Comparison of ENCODE assay signal across 8 cellular contexts in the genomic region with DNA sequence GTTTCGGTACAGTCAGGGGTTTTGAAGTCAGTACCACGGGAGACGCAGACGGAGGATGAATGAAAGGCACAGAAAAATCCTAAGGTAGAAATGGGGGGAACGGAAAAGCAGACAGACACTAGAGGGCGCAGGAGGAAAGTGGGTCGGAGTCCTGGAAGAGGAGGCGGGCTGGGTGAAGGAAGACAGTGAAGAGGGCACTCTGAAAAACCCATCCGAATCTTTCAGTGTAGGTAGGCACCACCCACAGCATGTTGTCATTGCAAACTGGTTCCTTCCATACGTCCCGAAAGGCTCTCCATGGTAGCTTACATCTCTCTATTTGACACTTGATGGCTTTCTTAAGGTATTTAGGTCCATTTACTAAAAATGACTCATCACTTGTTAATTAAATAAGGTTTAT. TPM values are rescaled to one million over a fixed set of nuclear protein-coding genes. Genes with fewer than 3 reads are reported as not detected.
DNase-seq lines count a peak whose midpoint lies in the region; ATAC-seq and TF ChIP-seq lines count a peak whose summit lies in the region.

No MANE protein-coding gene starts in this region.

- DNase-seq in activated gamma-delta T cell treated with Interleukin-2 at 50 U/mL for 16 hours (peak; percentile 72), activated gamma-delta T cell (lab: John Stamatoyannopoulos, UW) (no peak), NCI-H2107 treated with DMSO at 0.1 percent for 48 hours (lab: John Stamatoyannopoulos, UW; ENCODE audit: unreplicated experiment) (peak; percentile 86), UCSD-AML1 (lab: John Stamatoyannopoulos, UW; ENCODE audit: unreplicated experiment) (peak; percentile 54), body of pancreas (peak; percentile 60 to 69 (median 62)), kidney epithelial cell (ENCODE audit: low read depth) (no peak)
- DNase-seq in stimulated activated CD4-positive, alpha-beta T cell treated with anti-CD3 and anti-CD28 coated beads, Interleukin-4, amount 100 ng/mL, for 24 hours = peak; percentile 79

- WGBS in body of pancreas, 2 donors = 2 to 3% methylated on average over 11 of the region's 11 CpGs

- H3K27ac ChIP-seq in body of pancreas = no peak overlapping the region

- peaks cover 11% of the 10 kb centered on the region for H3K4me1 ChIP-seq in body of pancreas

- H3K36me3 ChIP-seq in body of pancreas (replicated peaks in 1 of 2; ENCODE audit: insufficient read depth in 1 of 2, low read depth in 2 of 2) = no peaks in the 10 kb centered on the region
- H3K36me3 ChIP-seq in kidney epithelial cell (ENCODE audit: control insufficient read depth, insufficient read depth, low read length) = no peaks in the 10 kb centered on the region

- intact Hi-C loops in body of pancreas (cut with DNase I) = loop anchor here (5.0 to 10.0 kb wide), 2 partner anchors 61 to 183 kb away; no protein-coding TSS in a partner anchor

- ATAC-seq in HG02885 (IDR thresholded peaks at IDR 0.05; ENCODE audit: poor library complexity, unreplicated experiment) (peak; percentile 61), body of pancreas (peak; percentile 51)

- H3K9me3 ChIP-seq in body of pancreas = no peaks in the 10 kb centered on the region

- H3K27me3 ChIP-seq in body of pancreas (no peaks in the 10 kb centered on the region), kidney epithelial cell (ENCODE audit: control insufficient read depth, insufficient read depth, low read length) (peaks cover 6% of the 10 kb centered on the region)

- TF ChIP-seq CTCF in body of pancreas (IDR thresholded peaks at IDR 0.05) (peak; percentile 64 to 80 (median 71)), kidney epithelial cell (IDR thresholded peaks at IDR 0.05; ENCODE audit: insufficient read depth, low read length, poor library complexity, severe bottlenecking) (peak; percentile 91)

- no peak overlapping the region for H3K4me3 ChIP-seq in body of pancreas
- no peak overlapping the region for H3K4me3 ChIP-seq in kidney epithelial cell (ENCODE audit: low read depth, low read length)

- TF ChIP-seq POLR2A in body of pancreas (IDR thresholded peaks at IDR 0.05) = no peak

RNA-seq across cellular contexts. Expression of gene ZNF236, which starts 18.5 kb away (rescaled TPM):
- total RNA-seq in body of pancreas = 10 to 100 TPM in 1 of 2 donors, 1 to 10 TPM in 1; 9.6 to 22.7 TPM
- 7.8 and 12.2 TPM in 2 replicates for total RNA-seq in kidney epithelial cell

Comparison
In these comparisons a context has a peak if more than half of its experiments do, and no peak if none do; other contexts are left out.
1. DNase-seq: peak in activated gamma-delta T cell treated with Interleukin-2 at 50 U/mL for 16 hours (single experiment), NCI-H2107 treated with DMSO at 0.1 percent for 48 hours (single experiment), UCSD-AML1 (single experiment), body of pancreas (4 of 4) and stimulated activated CD4-positive, alpha-beta T cell treated with anti-CD3 and anti-CD28 coated beads, Interleukin-4, amount 100 ng/mL, for 24 hours (single experiment); none in activated gamma-delta T cell (single experiment) and kidney epithelial cell (single experiment).